In genomic region chr17:76138234-76138895, GRCh38 we compare ENCODE assay signal across 11 cellular contexts. TPM values are rescaled to one million over a fixed set of nuclear protein-coding genes. Genes with fewer than 3 reads are reported as not detected.
DNase-seq lines count a peak whose midpoint lies in the region; ATAC-seq and TF ChIP-seq lines count a peak whose summit lies in the region.
"Had no signal": no experiment of that assay in that cellular context is flagged by ENCODE, and none has a peak within 500 bp of the region (broad histone marks: within the 10 kb centered on the region; RNA-seq: fewer than 3 reads in every experiment).

No MANE protein-coding gene starts in this region.

- TF ChIP-seq POLR2A in esophagus squamous epithelium (IDR thresholded peaks at IDR 0.05) = no peak

- H2BK120ac ChIP-seq in mesenchymal stem cell (ENCODE audit: low read depth, low read length) = no peak overlapping the region

- H3K27ac ChIP-seq in BLaER1 (no peak overlapping the region), caudate nucleus (ENCODE audit: low read depth, low read length) (peak overlapping the region; percentile 58), mesenchymal stem cell (ENCODE audit: low read length, poor library complexity, severe bottlenecking) (peak overlapping the region; percentile 79), esophagus squamous epithelium (no peak overlapping the region)

- H3K27me3 ChIP-seq in BLaER1 = peaks cover 36% of the 10 kb centered on the region
- H3K27me3 ChIP-seq in mesenchymal stem cell (ENCODE audit: control insufficient read depth in 1 of 2, insufficient read depth in 1 of 2, low read length in 2 of 2) = peaks cover 3 to 98% of the 10 kb centered on the region in 2 experiments
- peaks cover 8 to 85% (median 13%) of the 10 kb centered on the region in 4 donors for H3K27me3 ChIP-seq in esophagus squamous epithelium

- H3K4me2 ChIP-seq in BLaER1 (peak overlapping the region; percentile 88; the same call in 1 of the 2 replicates), mesenchymal stem cell (ENCODE audit: low read length, poor library complexity, severe bottlenecking) (peak overlapping the region; percentile 40)

- WGBS in mesenchymal stem cell = 9% methylated on average over 13 of the region's 23 CpGs
- 0 to 38% methylated on average over 1 to 6 of the region's 23 CpGs for WGBS in esophagus squamous epithelium, 2 donors

- H3K18ac ChIP-seq in mesenchymal stem cell (ENCODE audit: low read depth in 1 of 2, low read length in 2 of 2) = no peak overlapping the region

- peak overlapping the region; percentile 57 for H2BK5ac ChIP-seq in mesenchymal stem cell (ENCODE audit: low read depth, low read length, poor library complexity, severe bottlenecking)

- peak overlapping the region in 1 of 2 experiments; percentile 61 for H3K23ac ChIP-seq in mesenchymal stem cell (ENCODE audit: low read length in 2 of 2)

- no peaks in the 10 kb centered on the region for H3K79me1 ChIP-seq in mesenchymal stem cell (replicated peaks; ENCODE audit: low read length, poor library complexity, severe bottlenecking)

- DNase-seq in NCI-H1092 (lab: John Stamatoyannopoulos, UW) (peak; percentile 16), caudate nucleus (lab: John Stamatoyannopoulos, UW) (peak in 54 of 61 donors; percentile 16 to 87 (median 53)), mesenchymal stem cell (peak; percentile 19), left lobe of liver (ENCODE audit: low spot score) (no peak), esophagus squamous epithelium (lab: John Stamatoyannopoulos, UW) (no peak)
- DNase-seq in stimulated activated CD4-positive, alpha-beta T cell treated with anti-CD3 and anti-CD28 coated beads, Interleukin-12 subunit alpha, Interleukin-12 subunit beta, amount 100 ng/mL, for 4 hours = no peak
- DNase-seq in stimulated activated CD4-positive, alpha-beta T cell treated with anti-CD3 and anti-CD28 coated beads, Interleukin-2, amount 100 ng/mL, for 24 hours = no peak
- DNase-seq: activated CD8-positive, alpha-beta memory T cell treated with anti-CD3 and anti-CD28 coated beads, Interleukin-2, amount 10 ng/mL, durations not matched to agents 7 days and 5 days; CD4-positive, alpha-beta T cell had no signal

- H3K9me3 ChIP-seq in BLaER1 (no peaks in the 10 kb centered on the region), mesenchymal stem cell (ENCODE audit: control insufficient read depth, low read length) (no peaks in the 10 kb centered on the region), esophagus squamous epithelium (no peaks in the 10 kb centered on the region)

- H3K14ac ChIP-seq in mesenchymal stem cell (ENCODE audit: low read length in 2 of 2) = no peak overlapping the region

- no peak overlapping the region for H4K8ac ChIP-seq in mesenchymal stem cell (ENCODE audit: low read length)

- H4K91ac ChIP-seq in mesenchymal stem cell (ENCODE audit: low read length) = no peak overlapping the region

- no peak overlapping the region for H2BK15ac ChIP-seq in mesenchymal stem cell (ENCODE audit: low read depth, poor library complexity, severe bottlenecking)

- H2AK5ac ChIP-seq in mesenchymal stem cell (ENCODE audit: low read length, severe bottlenecking) = peak overlapping the region; percentile 93

- no peak for TF ChIP-seq CTCF in esophagus squamous epithelium (IDR thresholded peaks at IDR 0.05)

- H3K4me3 ChIP-seq in BLaER1 (no peak overlapping the region), mesenchymal stem cell (ENCODE audit: insufficient read depth in 1 of 2, low read depth in 1 of 2, low read length in 2 of 2) (no peak overlapping the region), esophagus squamous epithelium (no peak overlapping the region)

- intact Hi-C loops in esophagus squamous epithelium (cut with DNase I) = no loop called here

- H4K20me1 ChIP-seq in BLaER1 = no peaks in the 10 kb centered on the region

- H3K9ac ChIP-seq in BLaER1 = no peak overlapping the region
- H3K9ac ChIP-seq in mesenchymal stem cell (ENCODE audit: low read length) = no peak overlapping the region

- H2AFZ ChIP-seq in mesenchymal stem cell (ENCODE audit: low read depth, low read length) = no peak overlapping the region

- H3K36me3 ChIP-seq in BLaER1 = no peaks in the 10 kb centered on the region
- H3K36me3 ChIP-seq in mesenchymal stem cell (ENCODE audit: control insufficient read depth in 1 of 2, insufficient read depth in 2 of 2, low read depth in 1 of 2, low read length in 2 of 2) = no peaks in the 10 kb centered on the region
- H3K36me3 ChIP-seq in esophagus squamous epithelium = no peaks in the 10 kb centered on the region

- no peak for ATAC-seq in left lobe of liver
- ATAC-seq: activated CD8-positive, alpha-beta memory T cell treated with anti-CD3 and anti-CD28 coated beads, Interleukin-2, amount 10 ng/mL, durations not matched to agents 7 days and 5 days had no signal

- H3K4ac ChIP-seq in mesenchymal stem cell (ENCODE audit: low read depth in 1 of 2, low read length in 2 of 2) = no peak overlapping the region

- peaks cover 83% of the 10 kb centered on the region for H3K4me1 ChIP-seq in BLaER1
- peaks cover 70% of the 10 kb centered on the region for H3K4me1 ChIP-seq in mesenchymal stem cell (ENCODE audit: control insufficient read depth, insufficient read depth, low read depth, low read length)
- H3K4me1 ChIP-seq in esophagus squamous epithelium = peaks cover 17 to 66% (median 17%) of the 10 kb centered on the region in 3 donors

- no peak overlapping the region for H2BK12ac ChIP-seq in mesenchymal stem cell (ENCODE audit: low read length in 2 of 2)

RNA-seq across cellular contexts. Expression of gene FOXJ1, which starts 2.7 kb away (rescaled TPM):
- polyA plus RNA-seq in mesenchymal stem cell (2013, experiment 1 of 2) = not detected
- not detected for polyA plus RNA-seq in mesenchymal stem cell (2013, experiment 2 of 2)
- total RNA-seq in left lobe of liver = 0.08 TPM
- total RNA-seq in esophagus squamous epithelium = under 1 TPM in 2 of 4 donors, not detected in 2; 0.19 to 0.57 TPM
- polyA plus RNA-seq: liver had no signal

RNA-seq across cellular contexts. Expression of gene EXOC7, which starts 34.8 kb away (rescaled TPM):
- 87.1 TPM for polyA plus RNA-seq in mesenchymal stem cell (2013, experiment 1 of 2)
- polyA plus RNA-seq in mesenchymal stem cell (2013, experiment 2 of 2) = 86.9 TPM
- total RNA-seq in left lobe of liver (51.3 TPM), esophagus squamous epithelium (10 to 100 TPM; 70.3 to 84.5 (median 74.4) TPM)

RNA-seq across cellular contexts. Expression of gene ZACN, which starts 59.4 kb away (rescaled TPM):
- 0.03 TPM for polyA plus RNA-seq in mesenchymal stem cell (2013, experiment 1 of 2)
- polyA plus RNA-seq in mesenchymal stem cell (2013, experiment 2 of 2) = not detected
- not detected for total RNA-seq in left lobe of liver
- not detected for total RNA-seq in esophagus squamous epithelium
- total RNA-seq: liver had no signal

Comparison
In these comparisons a context has a peak if more than half of its experiments do, and no peak if none do; other contexts are left out.
1. H3K27ac ChIP-seq: peak in caudate nucleus (single experiment) and mesenchymal stem cell (single experiment); none in BLaER1 (single experiment) and esophagus squamous epithelium (0 of 4).
2. DNase-seq: peak in NCI-H1092 (single experiment), caudate nucleus (54 of 61) and mesenchymal stem cell (single experiment); none in left lobe of liver (single experiment), stimulated activated CD4-positive, alpha-beta T cell treated with anti-CD3 and anti-CD28 coated beads, Interleukin-12 subunit alpha, Interleukin-12 subunit beta, amount 100 ng/mL, for 4 hours (single experiment), esophagus squamous epithelium (single experiment) and stimulated activated CD4-positive, alpha-beta T cell treated with anti-CD3 and anti-CD28 coated beads, Interleukin-2, amount 100 ng/mL, for 24 hours (0 of 2).